In genomic region chr11:45745065-45745811, GRCh38 we compare ENCODE assay signal across 1 cellular context.
TF ChIP-seq lines count a peak whose summit lies in the region.

No MANE protein-coding gene starts in this region.

TF ChIP-seq in K562, 482 proteins besides CTCF, POLR2A, EP300 and RAD21 (continued from another document):
- no peak for TF ChIP-seq CBX2 (IDR thresholded peaks at IDR 0.05; ENCODE audit: insufficient read depth, low read length, poor library complexity, severe bottlenecking)
- TF ChIP-seq ZC3H4 (CRISPR knock-in tag; IDR thresholded peaks at IDR 0.05; ENCODE audit: borderline replicate concordance), result no peak
- no peak for TF ChIP-seq ZBTB9 (CRISPR knock-in tag; IDR thresholded peaks at IDR 0.05)
- TF ChIP-seq CBX5 (IDR thresholded peaks at IDR 0.05; ENCODE audit: borderline replicate concordance, low read depth), result no peak
- TF ChIP-seq MECOM (CRISPR knock-in tag; IDR thresholded peaks at IDR 0.05), result no peak
- no peak for TF ChIP-seq TCF7L2 (IDR thresholded peaks at IDR 0.05; ENCODE audit: low read depth, low read length)
- no peak for TF ChIP-seq TFE3 (CRISPR knock-in tag; IDR thresholded peaks at IDR 0.05)
- no peak for TF ChIP-seq TSHZ1 (CRISPR knock-in tag; IDR thresholded peaks at IDR 0.05)
- no peak for TF ChIP-seq MTA2 (IDR thresholded peaks at IDR 0.05; ENCODE audit: low read depth)
- no peak for TF ChIP-seq COPS2 (conservative IDR thresholded peaks at IDR 0.05)
- no peak for TF ChIP-seq ELK3 (CRISPR knock-in tag; IDR thresholded peaks at IDR 0.05)
- TF ChIP-seq ZNF655 (CRISPR knock-in tag; IDR thresholded peaks at IDR 0.05), result no peak
- no peak for TF ChIP-seq RAD51 (IDR thresholded peaks at IDR 0.05; ENCODE audit: borderline replicate concordance, low read depth)
- no peak for TF ChIP-seq UBTF (IDR thresholded peaks at IDR 0.05; ENCODE audit: borderline replicate concordance in 1 of 2, low read depth in 2 of 2, low read length in 2 of 2)
- TF ChIP-seq CEBPB (tag; IDR thresholded peaks at IDR 0.05), result no peak
- TF ChIP-seq NFYB (IDR thresholded peaks at IDR 0.05; ENCODE audit: extremely low read depth, insufficient read length), result no peak
- TF ChIP-seq ZKSCAN1 (IDR thresholded peaks at IDR 0.05; ENCODE audit: low read depth, low read length), result no peak
- no peak for TF ChIP-seq ARNT (IDR thresholded peaks at IDR 0.05)
